32 cellular contexts compared by ENCODE assay signal in genomic region chr19:51977346-51977745, GRCh38.
"Had no signal": no experiment of that assay in that cellular context is flagged by ENCODE, and none has a peak within 500 bp of the region (broad histone marks: within the 10 kb centered on the region; RNA-seq: fewer than 3 reads in every experiment).

No MANE protein-coding gene starts in this region.

- H3K27me3 ChIP-seq: adrenal gland, body of pancreas, cardiac muscle cell, colonic mucosa had no signal

- DNase-seq: activated CD4-positive, alpha-beta memory T cell treated with anti-CD3 and anti-CD28 coated beads for 36 hours; activated CD4-positive, alpha-beta T cell treated with anti-CD3 and anti-CD28 coated beads for 36 hours; activated CD4-positive, alpha-beta T cell treated with anti-CD3 and anti-CD28 coated beads, Interleukin-2, amount 10 ng/mL, durations not matched to agents 24 days and 14 days; activated CD4-positive, CD25-positive, alpha-beta regulatory T cell; activated CD4-positive, CD25-positive, alpha-beta regulatory T cell treated with anti-CD3 and anti-CD28 coated beads, Interleukin-2, amount 50 U/mL, for 72 hours; activated CD8-positive, alpha-beta memory T cell treated with anti-CD3 and anti-CD28 coated beads, Interleukin-2, amount 10 ng/mL, durations not matched to agents 7 days and 5 days; activated CD8-positive, alpha-beta memory T cell treated with anti-CD3 and anti-CD28 coated beads, Interleukin-2, amount 50 U/mL, for 4 hours; activated CD8-positive, alpha-beta T cell treated with anti-CD3 and anti-CD28 coated beads, Interleukin-2, amount 10 ng/mL, durations not matched to agents 7 days and 5 days; activated effector memory CD4-positive, alpha-beta T cell treated with anti-CD3 and anti-CD28 coated beads, Interleukin-2, amount 50 U/mL, for 16 hours; activated naive CD4-positive, alpha-beta T cell treated with anti-CD3 and anti-CD28 coated beads for 36 hours; activated naive CD8-positive, alpha-beta T cell treated with anti-CD3 and anti-CD28 coated beads for 36 hours; activated naive CD8-positive, alpha-beta T cell treated with anti-CD3 and anti-CD28 coated beads, Interleukin-2, amount 50 U/mL, for 24 hours; activated T-cell treated with anti-CD3 and anti-CD28 coated beads, Interleukin-2, amount 50 U/mL, for 1 hour; activated T-cell treated with anti-CD3 and anti-CD28 coated beads, Interleukin-2, amount 50 U/mL, for 48 hours; adrenal gland; amygdala; aorta; body of pancreas; central memory CD4-positive, alpha-beta T cell; cerebellar nuclear complex; colonic mucosa; effector CD8-positive, alpha-beta T cell; foreskin fibroblast; glutamatergic neuron; T-helper 1 cell; T-helper 17 cell; T1000 had no signal

- ATAC-seq: activated CD4-positive, alpha-beta T cell treated with anti-CD3 and anti-CD28 coated beads for 36 hours; activated CD8-positive, alpha-beta memory T cell treated with anti-CD3 and anti-CD28 coated beads, Interleukin-2, amount 10 ng/mL, durations not matched to agents 7 days and 5 days; activated CD8-positive, alpha-beta T cell treated with anti-CD3 and anti-CD28 coated beads, Interleukin-2, amount 10 ng/mL, durations not matched to agents 7 days and 5 days; activated naive CD8-positive, alpha-beta T cell treated with anti-CD3 and anti-CD28 coated beads, Interleukin-2, amount 50 U/mL, for 24 hours; body of pancreas; T-helper 17 cell had no signal

- FAIRE-seq: endometrium, endothelial cell of umbilical vein, frontal cortex had no signal

- H3K4me1 ChIP-seq: adrenal gland, body of pancreas, colonic mucosa had no signal

- H3K27ac ChIP-seq: adrenal gland, body of pancreas, cardiac muscle cell, colonic mucosa, epithelial cell of prostate had no signal

- H3K4me3 ChIP-seq: adrenal gland, body of pancreas, cardiac muscle cell, colonic mucosa had no signal
